ENCODE assay signal across 8 cellular contexts in the genomic region with DNA sequence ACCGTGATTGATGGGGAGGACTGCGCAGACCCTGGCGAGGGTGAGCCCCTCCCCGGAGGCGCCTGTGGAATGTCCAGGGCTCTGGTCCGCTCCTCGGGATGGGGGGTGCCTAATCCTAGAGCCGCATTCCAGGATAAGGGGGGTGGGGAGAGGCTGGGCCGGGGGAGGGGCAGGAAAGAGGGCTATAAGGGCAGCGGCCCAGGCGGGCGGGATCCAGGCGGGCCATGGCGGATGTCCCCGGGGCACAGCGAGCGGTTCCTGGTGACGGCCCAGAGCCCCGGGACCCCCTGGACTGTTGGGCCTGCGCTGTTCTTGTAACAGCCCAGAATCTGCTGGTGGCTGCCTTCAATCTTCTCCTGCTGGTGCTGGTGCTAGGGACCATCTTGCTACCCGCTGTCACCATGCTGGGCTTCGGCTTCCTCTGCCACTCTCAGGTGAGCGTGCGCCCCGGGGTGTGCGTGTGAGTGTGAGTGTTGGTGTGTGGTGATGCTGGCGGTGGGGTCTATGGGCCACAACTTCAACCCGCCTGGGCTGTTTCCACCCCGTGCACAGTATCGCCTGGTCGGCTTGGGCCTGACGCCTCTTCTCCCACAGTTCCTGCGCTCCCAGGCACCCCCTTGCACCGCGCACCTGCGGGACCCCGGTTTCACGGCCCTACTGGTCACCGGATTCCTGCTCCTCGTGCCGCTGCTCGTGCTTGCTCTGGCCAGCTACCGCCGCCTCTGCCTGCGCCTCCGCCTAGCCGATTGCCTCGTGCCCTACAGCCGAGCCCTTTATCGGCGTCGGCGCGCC. TPM values are rescaled to one million over a fixed set of nuclear protein-coding genes. Genes with fewer than 3 reads are reported as not detected.
A peak's percentile ranks its signal among the peaks of the same experiment; 100 is the strongest.
DNase-seq lines count a peak whose midpoint lies in the region; ATAC-seq and TF ChIP-seq lines count a peak whose summit lies in the region.

A gene with protein sequence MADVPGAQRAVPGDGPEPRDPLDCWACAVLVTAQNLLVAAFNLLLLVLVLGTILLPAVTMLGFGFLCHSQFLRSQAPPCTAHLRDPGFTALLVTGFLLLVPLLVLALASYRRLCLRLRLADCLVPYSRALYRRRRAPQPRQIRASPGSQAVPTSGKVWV (plus strand): TSS at position 216 of the 792 bp plus-strand sequence. CDS start 9 bp downstream, at position 225.

- ATAC-seq in Right ventricle myocardium superior (ENCODE audit: poor library complexity), result no peak
- ATAC-seq in stimulated activated memory B cell treated with anti-CD40 and anti-IgM and Interleukin-4, amounts not matched to agents 10 μg/mL and 1 μg/mL and 100 μg/mL, for 72 hours, result no peak

- TF ChIP-seq CTCF in GM12875 (IDR thresholded peaks at IDR 0.05; ENCODE audit: borderline replicate concordance, insufficient read depth, low read depth, low read length), result no peak
- no peak for TF ChIP-seq CTCF in WI38 (IDR thresholded peaks at IDR 0.05; ENCODE audit: low read depth, low read length)
- no peak for TF ChIP-seq CTCF in progenitor cell of endocrine pancreas (IDR thresholded peaks at IDR 0.05; ENCODE audit: unreplicated experiment)

- peak within 1 kb of the TSS; percentile 92 for H3K4me3 ChIP-seq in GM12875 (ENCODE audit: low read depth, low read length)
- peak within 1 kb of the TSS; percentile 80; the same call in 1 of the 2 replicates for H3K4me3 ChIP-seq in WI38 (ENCODE audit: low read depth, low read length)

- peak within 1 kb of the TSS; percentile 89 for H3K27ac Mint-ChIP-seq in progenitor cell of endocrine pancreas
- H3K27ac Mint-ChIP-seq in stimulated activated memory B cell treated with anti-CD40 and anti-IgM and Interleukin-4, amounts not matched to agents 10 μg/mL and 1 μg/mL and 100 μg/mL, for 72 hours, result no peak within 1 kb of the TSS

- intact Hi-C loops in Right ventricle myocardium superior (cut with DNase I), result loop anchor here (5.0 kb wide), 1 partner anchor 33 kb away; no protein-coding TSS in a partner anchor

- no peaks in the 10 kb centered on the region for H3K9me3 Mint-ChIP-seq in progenitor cell of endocrine pancreas (ENCODE audit: low read depth)
- no peaks in the 10 kb centered on the region for H3K9me3 Mint-ChIP-seq in stimulated activated memory B cell treated with anti-CD40 and anti-IgM and Interleukin-4, amounts not matched to agents 10 μg/mL and 1 μg/mL and 100 μg/mL, for 72 hours

- H3K4me1 Mint-ChIP-seq in progenitor cell of endocrine pancreas (ENCODE audit: low read depth), result peaks cover 6% of the 10 kb centered on the region
- H3K4me1 Mint-ChIP-seq in stimulated activated memory B cell treated with anti-CD40 and anti-IgM and Interleukin-4, amounts not matched to agents 10 μg/mL and 1 μg/mL and 100 μg/mL, for 72 hours, result peaks cover 28% of the 10 kb centered on the region

- H3K4me3 Mint-ChIP-seq in progenitor cell of endocrine pancreas (ENCODE audit: low read depth), result no peak within 1 kb of the TSS
- H3K4me3 Mint-ChIP-seq in stimulated activated memory B cell treated with anti-CD40 and anti-IgM and Interleukin-4, amounts not matched to agents 10 μg/mL and 1 μg/mL and 100 μg/mL, for 72 hours, result no peak within 1 kb of the TSS

- H3K27me3 Mint-ChIP-seq in progenitor cell of endocrine pancreas, result no peaks in the 10 kb centered on the region
- no peaks in the 10 kb centered on the region for H3K27me3 Mint-ChIP-seq in stimulated activated memory B cell treated with anti-CD40 and anti-IgM and Interleukin-4, amounts not matched to agents 10 μg/mL and 1 μg/mL and 100 μg/mL, for 72 hours

- peaks cover 26% of the 10 kb centered on the region for H3K36me3 Mint-ChIP-seq in progenitor cell of endocrine pancreas (ENCODE audit: insufficient read depth)
- peaks cover 42% of the 10 kb centered on the region for H3K36me3 Mint-ChIP-seq in stimulated activated memory B cell treated with anti-CD40 and anti-IgM and Interleukin-4, amounts not matched to agents 10 μg/mL and 1 μg/mL and 100 μg/mL, for 72 hours

- DNase-seq in Right ventricle myocardium superior (peak; percentile 62), progenitor cell of endocrine pancreas (ENCODE audit: low spot score, unreplicated experiment) (no peak), cortex of kidney (lab: John Stamatoyannopoulos, UW) (no peak), NOMO-1 (lab: John Stamatoyannopoulos, UW; ENCODE audit: unreplicated experiment in 2 of 2) (no peak), AG08395 (ENCODE audit: low spot score) (no peak)

RNA-seq across cellular contexts. Expression of the gene that starts here (rescaled TPM):
- 32.4 TPM for total RNA-seq in Right ventricle myocardium superior
- total RNA-seq in progenitor cell of endocrine pancreas, result 11.3 and 15.8 TPM in 2 replicates
